ENCODE assay signal across 8 cellular contexts in the genomic region with DNA sequence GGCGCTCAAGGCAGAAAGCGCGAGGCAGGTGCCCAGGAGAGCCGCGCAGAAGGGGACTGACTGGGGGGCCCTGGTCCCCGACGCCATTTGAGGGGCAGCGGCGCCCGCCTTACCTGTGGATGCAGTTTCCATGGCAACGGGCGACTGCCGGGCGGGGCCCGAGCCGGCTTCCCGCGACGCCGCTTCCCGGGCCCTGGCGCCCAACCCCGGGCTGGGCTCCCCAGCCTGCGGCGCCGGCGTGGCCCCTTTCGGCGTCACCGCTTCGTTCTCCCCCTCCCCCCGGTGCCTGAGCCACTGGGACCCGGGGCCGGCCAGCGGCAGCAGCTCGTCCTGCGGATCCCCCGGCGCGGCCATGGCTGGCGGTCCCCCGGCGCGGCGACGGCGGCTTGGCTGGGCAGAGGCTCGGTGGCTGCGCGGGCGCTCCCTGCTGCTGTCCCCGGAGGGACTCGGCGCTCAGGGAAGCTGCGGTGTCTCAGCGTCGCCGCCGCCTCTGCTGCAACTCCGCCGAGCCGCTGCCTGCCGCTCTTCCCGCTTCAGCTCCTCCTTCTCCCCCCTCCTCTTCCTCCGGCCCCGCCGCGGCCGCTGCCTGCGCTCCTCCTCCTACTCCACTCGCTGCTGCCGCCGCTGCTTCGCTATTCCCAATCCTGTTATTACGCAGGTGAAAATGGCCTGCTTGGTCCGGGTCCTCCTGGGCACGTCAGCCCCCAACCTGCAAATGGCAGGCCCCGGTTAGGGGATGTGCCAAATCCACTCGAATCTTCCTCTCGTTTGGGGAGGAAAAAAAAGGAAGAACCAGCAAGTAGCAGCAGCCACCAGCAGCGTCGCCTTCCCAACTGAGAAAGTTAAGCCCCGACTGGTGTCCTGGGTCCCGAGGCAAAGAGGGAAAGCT. TPM values are rescaled to one million over a fixed set of nuclear protein-coding genes. Genes with fewer than 3 reads are reported as not detected.
A peak's percentile ranks its signal among the peaks of the same experiment; 100 is the strongest.
DNase-seq lines count a peak whose midpoint lies in the region; ATAC-seq and TF ChIP-seq lines count a peak whose summit lies in the region.

A gene with protein sequence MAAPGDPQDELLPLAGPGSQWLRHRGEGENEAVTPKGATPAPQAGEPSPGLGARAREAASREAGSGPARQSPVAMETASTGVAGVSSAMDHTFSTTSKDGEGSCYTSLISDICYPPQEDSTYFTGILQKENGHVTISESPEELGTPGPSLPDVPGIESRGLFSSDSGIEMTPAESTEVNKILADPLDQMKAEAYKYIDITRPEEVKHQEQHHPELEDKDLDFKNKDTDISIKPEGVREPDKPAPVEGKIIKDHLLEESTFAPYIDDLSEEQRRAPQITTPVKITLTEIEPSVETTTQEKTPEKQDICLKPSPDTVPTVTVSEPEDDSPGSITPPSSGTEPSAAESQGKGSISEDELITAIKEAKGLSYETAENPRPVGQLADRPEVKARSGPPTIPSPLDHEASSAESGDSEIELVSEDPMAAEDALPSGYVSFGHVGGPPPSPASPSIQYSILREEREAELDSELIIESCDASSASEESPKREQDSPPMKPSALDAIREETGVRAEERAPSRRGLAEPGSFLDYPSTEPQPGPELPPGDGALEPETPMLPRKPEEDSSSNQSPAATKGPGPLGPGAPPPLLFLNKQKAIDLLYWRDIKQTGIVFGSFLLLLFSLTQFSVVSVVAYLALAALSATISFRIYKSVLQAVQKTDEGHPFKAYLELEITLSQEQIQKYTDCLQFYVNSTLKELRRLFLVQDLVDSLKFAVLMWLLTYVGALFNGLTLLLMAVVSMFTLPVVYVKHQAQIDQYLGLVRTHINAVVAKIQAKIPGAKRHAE (minus strand): TSS at position 500 of the 889 bp plus-strand sequence. CDS start 146 bp downstream, at position 354.

- H3K27ac ChIP-seq in muscle layer of colon (ENCODE audit: low read depth, low read length) (no peak within 1 kb of the TSS), upper lobe of left lung (peak within 1 kb of the TSS in 3 of 4 donors; percentile 48 to 65 (median 54))

- no peak for TF ChIP-seq EP300 in upper lobe of left lung (IDR thresholded peaks at IDR 0.05)

- ATAC-seq in HG02852 (IDR thresholded peaks at IDR 0.05; ENCODE audit: unreplicated experiment) (peak; percentile 69), upper lobe of left lung (ENCODE audit: low FRiP score in 2 of 2) (peak; percentile 77 to 94)

- H3K36me3 ChIP-seq in muscle layer of colon (ENCODE audit: insufficient read depth, low read length) (no peaks in the 10 kb centered on the region), upper lobe of left lung (no peaks in the 10 kb centered on the region)

- WGBS in upper lobe of left lung, 2 donors: 1 to 2% methylated on average over 13 to 37 of the region's 84 CpGs

- H3K4me3 ChIP-seq in fibroblast of mammary gland (ENCODE audit: control insufficient read depth, low read depth, low read length) (peak within 1 kb of the TSS; percentile 38), muscle layer of colon (ENCODE audit: low read depth in 1 of 2, low read length in 2 of 2) (peak within 1 kb of the TSS; percentile 43 to 62), upper lobe of left lung (peak within 1 kb of the TSS; percentile 11 to 65 (median 54))

- H3K9ac ChIP-seq in muscle layer of colon (ENCODE audit: low read length): no peak within 1 kb of the TSS

- no peaks in the 10 kb centered on the region for H3K4me1 ChIP-seq in muscle layer of colon (ENCODE audit: insufficient read depth, low read length)
- H3K4me1 ChIP-seq in upper lobe of left lung: peaks cover 8 to 20% (median 14%) of the 10 kb centered on the region in 4 donors

- DNase-seq in activated T-cell treated with anti-CD3 and anti-CD28 coated beads for 48 hours (ENCODE audit: low read depth): peak; percentile 10
- no peak for DNase-seq in activated T-cell treated with anti-CD3 and anti-CD28 coated beads, Interleukin-2, amount 50 U/mL, for 1 hour
- DNase-seq in NCI-H2196 (lab: John Stamatoyannopoulos, UW; ENCODE audit: unreplicated experiment): peak; percentile 57
- DNase-seq in activated CD4-positive, alpha-beta T cell treated with anti-CD3 and anti-CD28 coated beads, Interleukin-2, amount 50 U/mL, for 48 hours: peak; percentile 27 to 41
- DNase-seq in fibroblast of mammary gland (ENCODE audit: low read depth): peak; percentile 28
- DNase-seq in upper lobe of left lung: peak; percentile 40 to 93

- no peak for TF ChIP-seq CTCF in fibroblast of mammary gland (conservative IDR thresholded peaks at IDR 0.05; ENCODE audit: control insufficient read depth, insufficient read depth, low read depth, low read length)
- no peak for TF ChIP-seq CTCF in upper lobe of left lung (IDR thresholded peaks at IDR 0.05)

- H3K9me3 ChIP-seq in muscle layer of colon (ENCODE audit: low read length) (no peaks in the 10 kb centered on the region), upper lobe of left lung (no peaks in the 10 kb centered on the region)

- peak in 1 of 4 donors; percentile 39 for TF ChIP-seq POLR2A in upper lobe of left lung (IDR thresholded peaks at IDR 0.05)

- peaks cover 4 to 38% of the 10 kb centered on the region in 2 donors for H3K27me3 ChIP-seq in muscle layer of colon (ENCODE audit: control insufficient read depth in 1 of 2, insufficient read depth in 2 of 2, low read length in 2 of 2)
- H3K27me3 ChIP-seq in upper lobe of left lung: peaks cover 0 to 17% (median 8%) of the 10 kb centered on the region in 4 donors

RNA-seq across cellular contexts. Expression of the gene that starts here (rescaled TPM):
- 10 to 100 TPM in 3 of 6 donors, 1 to 10 TPM in 3; 6.3 to 15.6 (median 10.7) TPM for total RNA-seq in upper lobe of left lung
